In the genomic region with DNA sequence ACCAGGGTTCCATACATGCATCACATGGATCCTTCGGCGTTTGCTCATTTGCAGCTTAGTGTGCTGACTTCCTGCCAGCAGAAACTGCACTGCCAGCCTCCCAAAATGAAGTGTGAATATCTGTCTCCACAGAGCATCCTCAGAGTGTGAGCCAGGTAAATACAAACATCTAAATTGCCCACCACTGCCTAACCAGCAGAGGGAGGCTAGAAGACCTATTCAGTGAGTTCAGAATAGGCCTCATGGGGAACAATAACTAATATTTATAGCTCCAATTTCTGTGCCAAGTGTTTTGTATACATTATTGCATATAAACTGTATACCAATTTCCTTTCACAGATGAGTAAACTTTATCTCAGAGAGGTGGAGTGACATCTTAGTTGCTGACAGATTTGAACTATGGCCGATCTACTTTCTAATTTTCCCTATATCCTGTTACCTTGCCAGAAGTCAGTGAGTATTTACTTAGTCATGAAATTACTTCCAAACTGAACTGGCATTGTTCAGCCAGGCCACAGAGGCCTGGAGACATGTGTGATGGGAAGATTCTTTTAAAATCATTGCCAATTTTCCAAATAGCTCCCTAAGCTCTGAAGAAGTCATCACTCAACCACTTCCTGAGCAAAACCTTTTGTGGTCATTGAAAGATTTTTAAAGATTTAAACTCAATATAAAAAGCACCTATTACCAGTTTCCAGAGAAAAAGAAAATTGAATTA, we compare ENCODE assay signal across 19 cellular contexts.
DNase-seq lines count a peak whose midpoint lies in the region; ATAC-seq, FAIRE-seq and TF ChIP-seq lines count a peak whose summit lies in the region.
"Had no signal": no experiment of that assay in that cellular context is flagged by ENCODE, and none has a peak within 500 bp of the region (broad histone marks: within the 10 kb centered on the region; RNA-seq: fewer than 3 reads in every experiment).

No MANE protein-coding gene starts in this region.

- no peak overlapping the region for H3K4me3 ChIP-seq in bronchial epithelial cell (ENCODE audit: low read depth, low read length)
- H3K4me3 ChIP-seq: GM12878 had no signal

- DNase-seq in EL (peak; percentile 3), NCI-H446 treated with DMSO at 0.1 percent for 48 hours (lab: John Stamatoyannopoulos, UW) (peak; percentile 22), bronchial epithelial cell (ENCODE audit: low read depth) (peak; percentile 20), kidney tubule cell (ENCODE audit: low spot score) (peak; percentile 51), NOMO-1 treated with DMSO at 0.1 percent for 48 hours (lab: John Stamatoyannopoulos, UW; ENCODE audit: unreplicated experiment) (no peak)
- DNase-seq: activated CD8-positive, alpha-beta T cell treated with anti-CD3 and anti-CD28 coated beads for 36 hours; activated naive CD4-positive, alpha-beta T cell treated with anti-CD3 and anti-CD28 coated beads, Interleukin-2, amount 50 U/mL, for 16 hours; activated T-cell treated with anti-CD3 and anti-CD28 coated beads, Interleukin-2, amount 50 U/mL, for 4 hours; mesenchymal stem cell; natural killer cell; NCI-H187; SHP77 treated with DMSO at 0.1 percent for 48 hours; small intestine; stimulated activated CD4-positive, alpha-beta T cell treated with anti-CD3 and anti-CD28 coated beads, Interleukin-4, amount 100 ng/mL, for 1 hour; WERI-Rb-1 had no signal

- no peaks in the 10 kb centered on the region for H3K27me3 ChIP-seq in bronchial epithelial cell (ENCODE audit: control insufficient read depth, insufficient read depth, low read length)

- no peak for TF ChIP-seq CTCF in bronchial epithelial cell (IDR thresholded peaks at IDR 0.05; ENCODE audit: insufficient read depth, low read length, severe bottlenecking)

- no peak for FAIRE-seq in bronchial epithelial cell (lab: Jason Lieb, UNC)
- FAIRE-seq: GM12878, small intestine had no signal

- ATAC-seq in HG02678 (IDR thresholded peaks at IDR 0.05; ENCODE audit: unreplicated experiment) (no peak), GM18868 (IDR thresholded peaks at IDR 0.05; ENCODE audit: unreplicated experiment) (no peak), GM19324 (IDR thresholded peaks at IDR 0.05; ENCODE audit: low FRiP score, unreplicated experiment) (no peak)
- ATAC-seq: activated CD8-positive, alpha-beta T cell treated with anti-CD3 and anti-CD28 coated beads for 36 hours; activated T-cell treated with anti-CD3 and anti-CD28 coated beads, Interleukin-2, amount 50 U/mL, for 4 hours; GM12878; natural killer cell had no signal

- H3K36me3 ChIP-seq in bronchial epithelial cell (ENCODE audit: control insufficient read depth, insufficient read depth, low read length), result no peaks in the 10 kb centered on the region
- H3K36me3 ChIP-seq: WERI-Rb-1 had no signal
